7 cellular contexts compared by ENCODE assay signal in genomic region chr19:14091885-14092462, GRCh38. TPM values are rescaled to one million over a fixed set of nuclear protein-coding genes. Genes with fewer than 3 reads are reported as not detected.
DNase-seq lines count a peak whose midpoint lies in the region; ATAC-seq and TF ChIP-seq lines count a peak whose summit lies in the region.
"Had no signal": no experiment of that assay in that cellular context is flagged by ENCODE, and none has a peak within 500 bp of the region (broad histone marks: within the 10 kb centered on the region; RNA-seq: fewer than 3 reads in every experiment).

No MANE protein-coding gene starts in this region.

- intact Hi-C loops in Calu3 (cut with micrococcal nuclease; ENCODE audit: unreplicated experiment) = no loop called here
- intact Hi-C loops in natural killer cell (cut with micrococcal nuclease) = loop anchor here (1.0 to 5.0 kb wide), 3 partner anchors 11 to 45 kb away; partner anchors contain the start of gene ASF1B

- peaks cover 8% of the 10 kb centered on the region for H3K4me1 Mint-ChIP-seq in Calu3 (ENCODE audit: low read depth, unreplicated experiment)
- H3K4me1 Mint-ChIP-seq in natural killer cell = peaks cover 14 to 15% of the 10 kb centered on the region in 2 donors

- H3K4me3 Mint-ChIP-seq in Calu3 (ENCODE audit: low read depth, unreplicated experiment) (peak overlapping the region; percentile 61), natural killer cell (peak overlapping the region; percentile 97)

- BruUV-seq in Calu3 (replicated peaks; lab: Mats Ljungman, UMichigan) = TSS peak; percentile 64

- peaks cover 39% of the 10 kb centered on the region for H3K36me3 Mint-ChIP-seq in Calu3 (ENCODE audit: insufficient read depth, unreplicated experiment)
- H3K36me3 Mint-ChIP-seq in natural killer cell = no peaks in the 10 kb centered on the region

- peak; percentile 16 for ATAC-seq in HG03135 (IDR thresholded peaks at IDR 0.05; ENCODE audit: unreplicated experiment)
- ATAC-seq in natural killer cell = peak in 1 of 3 donors; percentile 4
- ATAC-seq in HG02763 (IDR thresholded peaks at IDR 0.05; ENCODE audit: unreplicated experiment) = no peak

- in situ Hi-C loops in astrocyte of the spinal cord (cut with HindIII; ENCODE audit: low sequenced_read_pairs) = loop anchor here (25.0 kb wide), 1 partner anchor 205 kb away; the partner anchor contains the start of gene NANOS3

- no peaks in the 10 kb centered on the region for H3K9me3 Mint-ChIP-seq in Calu3 (ENCODE audit: low read depth, unreplicated experiment)
- no peaks in the 10 kb centered on the region for H3K9me3 Mint-ChIP-seq in natural killer cell

- H3K27me3 Mint-ChIP-seq in Calu3 (ENCODE audit: unreplicated experiment) (no peaks in the 10 kb centered on the region), natural killer cell (ENCODE audit: low read depth in 2 of 2) (no peaks in the 10 kb centered on the region)

- CTCF ChIA-PET in Calu3 (lab: Charles Lee) = interaction anchor here (0.6 kb wide), 1 partner anchor 219 kb away, joined by 3 read pairs; no protein-coding TSS in a partner anchor

- peak overlapping the region; percentile 70 for H3K4me3 ChIP-seq in astrocyte of the spinal cord (ENCODE audit: low read depth, low read length)

- peak overlapping the region; percentile 67 for H3K27ac Mint-ChIP-seq in Calu3 (ENCODE audit: unreplicated experiment)
- H3K27ac Mint-ChIP-seq in natural killer cell = peak overlapping the region; percentile 86 to 90

- TF ChIP-seq CTCF in Calu3 (IDR thresholded peaks at IDR 0.05; ENCODE audit: unreplicated experiment) = no peak
- TF ChIP-seq CTCF in astrocyte of the spinal cord (IDR thresholded peaks at IDR 0.05; ENCODE audit: low read depth, low read length) = no peak
- no peak for TF ChIP-seq CTCF in natural killer cell (IDR thresholded peaks at IDR 0.05)

- DNase-seq in Calu3 (no peak), astrocyte of the spinal cord (ENCODE audit: low read depth, low spot score) (no peak), natural killer cell (no peak), NCI-H526 treated with DMSO at 0.1 percent for 48 hours (lab: John Stamatoyannopoulos, UW) (no peak)

RNA-seq across cellular contexts. Expression of gene SAMD1, which starts 1.4 kb away (rescaled TPM):
- total RNA-seq in Calu3 (2022) (41.1 and 44.2 TPM in 2 replicates), natural killer cell (10 to 100 TPM; 30.8 to 33.0 (median 30.9) TPM)

RNA-seq across cellular contexts. Expression of gene C19orf67, which starts 6.4 kb away (rescaled TPM):
- total RNA-seq in Calu3 (2022) (not detected in 2 replicates), natural killer cell (under 1 TPM in 2 of 3 donors, not detected in 1; 0.35 to 0.53 TPM)
- total RNA-seq: LHCN-M2 had no signal

RNA-seq across cellular contexts. Expression of gene MISP3, which starts 19.4 kb away (rescaled TPM):
- 4.2 and 5.2 TPM in 2 replicates for total RNA-seq in Calu3 (2022)
- 1 to 10 TPM; 2.4 to 4.1 (median 2.4) TPM for total RNA-seq in natural killer cell

RNA-seq across cellular contexts. Expression of gene PRKACA, which starts 25.6 kb away (rescaled TPM):
- 57.3 and 59.8 TPM in 2 replicates for total RNA-seq in Calu3 (2022)
- total RNA-seq in natural killer cell = 10 to 100 TPM; 68.6 to 71.8 (median 69.3) TPM

RNA-seq across cellular contexts. Expression of gene PALM3, which starts 30.1 kb away (rescaled TPM):
- total RNA-seq in Calu3 (2022) = 21.4 and 27.0 TPM in 2 replicates
- not detected for total RNA-seq in natural killer cell
